In the genomic region with DNA sequence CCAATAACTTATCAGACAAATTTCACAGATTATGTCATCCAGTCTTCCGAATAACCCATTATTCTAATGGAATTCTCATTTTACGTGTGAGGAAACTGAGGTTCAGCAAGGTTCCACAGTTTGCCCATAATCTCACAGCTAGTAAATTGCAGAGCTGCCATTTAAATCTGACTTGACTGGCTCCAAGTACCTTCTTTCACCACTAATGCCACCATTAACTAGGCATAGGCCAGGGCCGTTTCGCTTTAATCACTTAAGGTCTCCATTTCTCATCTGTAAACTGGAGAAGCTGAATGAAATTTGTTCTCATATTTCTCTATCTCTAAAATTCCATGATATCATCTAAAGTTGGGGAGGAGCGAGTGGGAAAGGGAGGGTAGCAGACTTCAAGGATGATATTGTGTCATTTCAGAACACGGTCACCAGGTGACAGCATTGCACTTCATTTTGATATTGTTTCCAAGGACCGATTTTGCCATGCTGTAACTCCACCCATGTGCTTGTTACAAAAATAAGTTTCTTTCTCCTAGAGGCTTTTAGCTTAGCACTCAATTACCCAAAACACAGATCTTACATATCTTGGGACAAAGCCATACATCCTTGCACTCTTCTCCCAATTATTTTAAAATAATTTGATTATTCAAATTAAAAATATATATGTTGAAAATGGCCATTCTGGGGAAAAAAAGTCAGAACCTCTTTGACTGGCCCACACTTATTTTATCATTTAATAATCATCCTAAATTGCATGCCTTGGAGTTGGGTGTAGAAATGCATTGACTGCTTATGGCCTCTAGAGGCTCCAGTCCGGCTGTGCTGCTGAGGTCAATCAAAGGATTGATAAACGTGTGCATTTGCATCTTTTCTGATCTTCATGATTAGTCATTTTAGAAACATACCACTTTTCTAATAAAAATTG, we compare ENCODE assay signal across 8 cellular contexts.
DNase-seq lines count a peak whose midpoint lies in the region; ATAC-seq and TF ChIP-seq lines count a peak whose summit lies in the region.

No MANE protein-coding gene starts in this region.

- H3K9me3 ChIP-seq in tibial artery, result no peaks in the 10 kb centered on the region

- H3K4me3 Mint-ChIP-seq in activated T-helper 17 cell treated with anti-CD3 and anti-CD28 coated beads, Interleukin-2, amount 50 U/mL, for 72 hours, result no peak overlapping the region

- no peaks in the 10 kb centered on the region for H3K4me1 Mint-ChIP-seq in activated T-helper 17 cell treated with anti-CD3 and anti-CD28 coated beads, Interleukin-2, amount 50 U/mL, for 72 hours

- no peaks in the 10 kb centered on the region for H3K4me1 ChIP-seq in tibial artery

- no peaks in the 10 kb centered on the region for H3K9me3 Mint-ChIP-seq in activated T-helper 17 cell treated with anti-CD3 and anti-CD28 coated beads, Interleukin-2, amount 50 U/mL, for 72 hours

- TF ChIP-seq CTCF in AG09309 (IDR thresholded peaks at IDR 0.05; ENCODE audit: control insufficient read depth, insufficient read depth, low read depth, low read length, missing control alignments) (peak; percentile 10), GM12865 (IDR thresholded peaks at IDR 0.05; ENCODE audit: insufficient read depth, low read depth, low read length, missing control alignments) (peak; percentile 66), tibial artery (IDR thresholded peaks at IDR 0.05) (peak; percentile 28 to 29)

- H3K27ac Mint-ChIP-seq in activated T-helper 17 cell treated with anti-CD3 and anti-CD28 coated beads, Interleukin-2, amount 50 U/mL, for 72 hours, result no peak overlapping the region

- H3K27me3 ChIP-seq in tibial artery, result no peaks in the 10 kb centered on the region

- H3K4me3 ChIP-seq in AG09309 (ENCODE audit: control insufficient read depth, low read depth, low read length) (no peak overlapping the region), GM12865 (ENCODE audit: low read depth, low read length) (no peak overlapping the region), tibial artery (no peak overlapping the region)

- H3K27ac ChIP-seq in tibial artery, result no peak overlapping the region

- H3K36me3 Mint-ChIP-seq in activated T-helper 17 cell treated with anti-CD3 and anti-CD28 coated beads, Interleukin-2, amount 50 U/mL, for 72 hours (ENCODE audit: low read depth), result no peaks in the 10 kb centered on the region

- peak; percentile 64 for ATAC-seq in HG02938 (IDR thresholded peaks at IDR 0.05; ENCODE audit: unreplicated experiment)
- ATAC-seq in activated T-helper 17 cell treated with anti-CD3 and anti-CD28 coated beads, Interleukin-2, amount 50 U/mL, for 72 hours (replicated peaks), result peak; percentile 40

- DNase-seq in AG09309 (ENCODE audit: low read depth), result no peak
- peak; percentile 44 for DNase-seq in GM12865 (ENCODE audit: low read depth)
- peak; percentile 48 for DNase-seq in NCI-H2196 treated with DMSO at 0.1 percent for 48 hours (lab: John Stamatoyannopoulos, UW; ENCODE audit: unreplicated experiment)
- DNase-seq in iPS DF 19.7 (ENCODE audit: low read depth, low spot score), result peak; percentile 9
- DNase-seq in tibial artery, result no peak
- DNase-seq in cerebellar nuclear complex (lab: John Stamatoyannopoulos, UW), result no peak

- intact Hi-C loops in tibial artery (cut with DNase I; ENCODE audit: low total_unique reads), result no loop called here

- H3K36me3 ChIP-seq in tibial artery, result no peaks in the 10 kb centered on the region

- H3K27me3 Mint-ChIP-seq in activated T-helper 17 cell treated with anti-CD3 and anti-CD28 coated beads, Interleukin-2, amount 50 U/mL, for 72 hours, result peaks cover 6% of the 10 kb centered on the region

Comparison
In these comparisons a context has a peak if more than half of its experiments do, and no peak if none do; other contexts are left out.
1. DNase-seq: peak in GM12865 (single experiment), NCI-H2196 treated with DMSO at 0.1 percent for 48 hours (single experiment) and iPS DF 19.7 (single experiment); none in AG09309 (single experiment), tibial artery (0 of 2) and cerebellar nuclear complex (0 of 2).
2. CTCF ChIP-seq: peak in every context shown above with its lines; median percentile 66 in GM12865; 28 in tibial artery; 10 in AG09309.